In the genomic region with DNA sequence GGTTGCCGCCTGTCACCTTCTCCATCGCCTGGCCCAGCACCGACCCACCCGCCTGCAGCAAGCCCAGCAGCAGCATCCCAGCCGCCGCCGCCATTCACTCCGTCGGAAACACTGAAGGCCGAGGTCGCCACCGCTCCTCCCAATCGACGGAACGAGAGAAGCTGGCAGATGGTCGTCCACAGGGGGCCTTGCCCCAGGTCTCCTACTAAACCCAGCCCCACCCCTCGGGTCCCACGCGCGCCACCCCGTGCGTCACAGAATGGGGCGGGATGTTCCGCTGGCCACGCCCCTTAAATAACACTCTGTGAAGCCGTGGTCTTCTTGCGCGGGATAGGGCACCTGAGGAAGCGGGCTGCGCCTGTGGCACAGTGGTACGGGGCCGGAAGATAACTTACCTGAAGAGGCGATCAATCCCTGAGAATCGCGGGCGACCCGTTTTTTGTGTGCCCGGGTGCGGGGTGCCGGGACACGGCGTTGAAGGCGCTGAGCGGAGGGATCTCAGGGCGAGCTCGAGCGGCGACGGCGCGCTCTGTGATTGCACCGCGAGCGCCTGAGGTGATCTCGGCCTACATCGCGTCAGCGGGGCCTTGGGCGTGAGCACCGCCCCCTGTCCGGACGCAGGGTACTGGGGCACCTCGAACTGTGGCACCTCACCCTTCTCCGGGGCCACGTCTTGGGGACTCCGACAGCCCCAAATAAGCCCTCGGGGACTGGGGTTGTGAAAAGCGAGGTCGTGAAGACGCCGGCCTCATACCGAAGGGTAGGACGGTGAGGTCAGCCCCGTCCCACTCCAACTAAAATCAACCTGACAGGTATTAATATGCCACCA, we compare ENCODE assay signal across 8 cellular contexts. TPM values are rescaled to one million over a fixed set of nuclear protein-coding genes. Genes with fewer than 3 reads are reported as not detected.
DNase-seq lines count a peak whose midpoint lies in the region; ATAC-seq and TF ChIP-seq lines count a peak whose summit lies in the region.

A gene (minus strand): TSS at position 207 of the 829 bp plus-strand sequence. CDS start 113 bp downstream, at position 94.

- H3K9me3 Mint-ChIP-seq in Caco-2 (ENCODE audit: unreplicated experiment) (no peaks in the 10 kb centered on the region), memory B cell (no peaks in the 10 kb centered on the region)
- no peaks in the 10 kb centered on the region for H3K9me3 Mint-ChIP-seq in effector memory CD8-positive, alpha-beta T cell

- H3K36me3 Mint-ChIP-seq in Caco-2 (ENCODE audit: insufficient read depth, unreplicated experiment) (peaks cover 38% of the 10 kb centered on the region), memory B cell (peaks cover 10% of the 10 kb centered on the region)
- peaks cover 22% of the 10 kb centered on the region for H3K36me3 Mint-ChIP-seq in effector memory CD8-positive, alpha-beta T cell (ENCODE audit: insufficient read depth)

- H3K27me3 Mint-ChIP-seq in Caco-2 (ENCODE audit: insufficient read depth, unreplicated experiment) (no peaks in the 10 kb centered on the region), memory B cell (no peaks in the 10 kb centered on the region)
- H3K27me3 Mint-ChIP-seq in effector memory CD8-positive, alpha-beta T cell: no peaks in the 10 kb centered on the region

- peak; percentile 93 to 94 for DNase-seq in Caco-2
- DNase-seq in HUDEP-2 (lab: John Stamatoyannopoulos, UW; ENCODE audit: unreplicated experiment in 76 of 76): peak; percentile 29 to 97 (median 84)
- DNase-seq in NOMO-1 treated with dmso at 0.1 percent for 144 hours (lab: John Stamatoyannopoulos, UW; ENCODE audit: unreplicated experiment): peak; percentile 99
- DNase-seq in activated CD8-positive, alpha-beta memory T cell treated with anti-CD3 and anti-CD28 coated beads for 48 hours (ENCODE audit: low read depth in 2 of 3, low spot score in 2 of 3): peak; percentile 83 to 96 (median 93)
- peak; percentile 96 to 99 (median 96) for DNase-seq in effector memory CD8-positive, alpha-beta T cell
- DNase-seq in memory B cell (ENCODE audit: low spot score in 2 of 2): peak; percentile 97 to 99
- peak; percentile 90 for DNase-seq in stimulated activated CD8-positive, alpha-beta memory T cell treated with anti-CD3 and anti-CD28 coated beads, Interleukin-12 subunit alpha, Interleukin-12 subunit beta, amount 100 ng/mL, for 1 hour (ENCODE audit: low read depth)

- POLR2A ChIA-PET in Caco-2 (lab: Charles Lee): interaction anchor here (0.6 to 1.1 kb wide), 5 partner anchors 9 to 313 kb away, joined by 3 to 5 read pairs (median 4); a partner anchor contains a TSS

- H3K27ac Mint-ChIP-seq in Caco-2 (ENCODE audit: unreplicated experiment): peak within 1 kb of the TSS; percentile 98
- peak within 1 kb of the TSS; percentile 96 to 99 for H3K27ac Mint-ChIP-seq in effector memory CD8-positive, alpha-beta T cell
- H3K27ac Mint-ChIP-seq in memory B cell: peak within 1 kb of the TSS; percentile 99

- H3K4me3 Mint-ChIP-seq in Caco-2 (ENCODE audit: unreplicated experiment): peak within 1 kb of the TSS; percentile 95
- peak within 1 kb of the TSS; percentile 90 to 98 for H3K4me3 Mint-ChIP-seq in effector memory CD8-positive, alpha-beta T cell
- peak within 1 kb of the TSS; percentile 95 for H3K4me3 Mint-ChIP-seq in memory B cell

- peak in 1 of 2 experiments; percentile 6 for TF ChIP-seq CTCF in Caco-2 (IDR thresholded peaks at IDR 0.05; ENCODE audit: insufficient read depth in 1 of 2, low read depth in 1 of 2, low read length in 1 of 2, severe bottlenecking in 1 of 2, unreplicated experiment in 1 of 2)

- CTCF ChIA-PET in Caco-2 (lab: Charles Lee): interaction anchor here (0.7 to 1.2 kb wide), 5 partner anchors 111 to 394 kb away, joined by 3 to 5 read pairs (median 4); a partner anchor contains a TSS

- peak within 1 kb of the TSS; percentile 99 for H3K4me3 ChIP-seq in Caco-2 (ENCODE audit: low read depth, low read length)

- no peaks in the 10 kb centered on the region; the same call in 1 of the 2 replicates for H3K9me3 ChIP-seq in Caco-2

- H3K4me1 ChIP-seq in Caco-2: peaks cover 9% of the 10 kb centered on the region; the same call in 1 of the 2 replicates

- no TSS peak for BruUV-seq in Caco-2 (replicated peaks; lab: Mats Ljungman, UMichigan)

- intact Hi-C loops in Caco-2 (cut with micrococcal nuclease; ENCODE audit: unreplicated experiment): loop anchor here (1.0 to 2.0 kb wide), 4 partner anchors 58 to 313 kb away; a partner anchor contains a TSS

- no peaks in the 10 kb centered on the region for H3K27me3 ChIP-seq in Caco-2 (replicated peaks; ENCODE audit: control insufficient read depth, insufficient read depth, low read length)

- peak; percentile 86 for ATAC-seq in GM21390 (IDR thresholded peaks at IDR 0.05; ENCODE audit: unreplicated experiment)
- peak; percentile 84 for ATAC-seq in effector memory CD8-positive, alpha-beta T cell (replicated peaks)
- peak; percentile 81 for ATAC-seq in memory B cell (ENCODE audit: low read depth)

- H3K36me3 ChIP-seq in Caco-2 (ENCODE audit: control insufficient read depth, insufficient read depth, low read length): no peaks in the 10 kb centered on the region; the same call in none of the 2 replicates

- H3K4me1 Mint-ChIP-seq in Caco-2 (ENCODE audit: low read depth, unreplicated experiment) (peaks cover 18% of the 10 kb centered on the region), memory B cell (peaks cover 26% of the 10 kb centered on the region)
- H3K4me1 Mint-ChIP-seq in effector memory CD8-positive, alpha-beta T cell (ENCODE audit: low read depth in 2 of 2): peaks cover 11 to 19% of the 10 kb centered on the region in 2 donors

RNA-seq across cellular contexts. Expression of the gene that starts here (rescaled TPM):
- 151 and 153 TPM in 2 replicates for total RNA-seq in Caco-2 (2022)

Comparison
In these comparisons a context has a peak if more than half of its experiments do, and no peak if none do; other contexts are left out.
1. Peak in every context shown above with its lines: DNase-seq, ATAC-seq and H3K4me3 ChIP-seq.